ENCODE assay signal across 11 cellular contexts in genomic region chr3:162719684-162720341, GRCh38.
DNase-seq lines count a peak whose midpoint lies in the region; ATAC-seq and TF ChIP-seq lines count a peak whose summit lies in the region.
"Had no signal": no experiment of that assay in that cellular context is flagged by ENCODE, and none has a peak within 500 bp of the region (broad histone marks: within the 10 kb centered on the region; RNA-seq: fewer than 3 reads in every experiment).

No MANE protein-coding gene starts in this region.

- TF ChIP-seq POLR2A in right lobe of liver (IDR thresholded peaks at IDR 0.05) = no peak
- TF ChIP-seq POLR2A in spleen (IDR thresholded peaks at IDR 0.05) = no peak

- H4K20me1 ChIP-seq in mammary epithelial cell (ENCODE audit: insufficient read depth, low read length) = no peaks in the 10 kb centered on the region

- H3K36me3 Mint-ChIP-seq in Calu3 (ENCODE audit: insufficient read depth, unreplicated experiment) = no peaks in the 10 kb centered on the region
- H3K36me3 Mint-ChIP-seq: brain; naive thymus-derived CD8-positive, alpha-beta T cell had no signal

- DNase-seq in Calu3 (peak; percentile 38), LHCN-M2 (ENCODE audit: low read depth) (peak; percentile 98), mammary epithelial cell (peak; percentile 67), lung (ENCODE audit: low spot score) (no peak), right lobe of liver (no peak), spleen (no peak), KBM-7 (no peak), NCI-H2107 treated with DMSO at 0.1 percent for 48 hours (lab: John Stamatoyannopoulos, UW; ENCODE audit: unreplicated experiment) (no peak)
- DNase-seq: activated CD8-positive, alpha-beta memory T cell treated with anti-CD3 and anti-CD28 coated beads for 24 hours; naive thymus-derived CD8-positive, alpha-beta T cell had no signal

- CTCF ChIA-PET in Calu3 (lab: Charles Lee) = interaction anchor here (0.7 to 1.0 kb wide), 2 partner anchors 10 to 814 kb away, joined by 3 read pairs; no protein-coding TSS in a partner anchor
- CTCF ChIA-PET in mammary epithelial cell (lab: Charles Lee; ENCODE audit: low non-redundant PET) = no interaction called here

- H3K79me2 ChIP-seq in mammary epithelial cell (ENCODE audit: insufficient read depth, low read length) = no peaks in the 10 kb centered on the region

- no peak overlapping the region for H3K27ac Mint-ChIP-seq in Calu3 (ENCODE audit: unreplicated experiment)
- H3K27ac Mint-ChIP-seq: brain; naive thymus-derived CD8-positive, alpha-beta T cell had no signal

- H3K9me3 ChIP-seq in mammary epithelial cell (replicated peaks; ENCODE audit: insufficient read depth, low read length) (no peaks in the 10 kb centered on the region), lung (ENCODE audit: control insufficient read depth in 2 of 2, insufficient read depth in 1 of 2, low read length in 1 of 2) (no peaks in the 10 kb centered on the region), right lobe of liver (no peaks in the 10 kb centered on the region), spleen (peaks cover 0 to 5% (median 0%) of the 10 kb centered on the region in 8 donors)

- no peak overlapping the region for H2AFZ ChIP-seq in mammary epithelial cell (ENCODE audit: low read depth, low read length)

- intact Hi-C loops in Calu3 (cut with micrococcal nuclease; ENCODE audit: unreplicated experiment) = loop anchor here (10.0 kb wide), 1 partner anchor 425 kb away; no protein-coding TSS in a partner anchor
- intact Hi-C loops in mammary epithelial cell (cut with micrococcal nuclease) = no loop called here
- intact Hi-C loops in right lobe of liver (cut with DNase I) = no loop called here
- intact Hi-C loops in spleen (cut with DNase I; ENCODE audit: low total_unique reads) = no loop called here

- in situ Hi-C loops in mammary epithelial cell (cut with MboI; ENCODE audit: low sequenced_read_pairs in 2 of 2) (no loop called here), KBM-7 (cut with MboI; ENCODE audit: low pct_unique_long_range_greater_than_20kb, low sequenced_read_pairs) (no loop called here)

- H3K27ac ChIP-seq in mammary epithelial cell (ENCODE audit: insufficient read depth, low read depth, low read length) = no peak overlapping the region
- H3K27ac ChIP-seq in lung (ENCODE audit: low read depth in 1 of 2, low read length in 1 of 2) = no peak overlapping the region
- H3K27ac ChIP-seq in right lobe of liver = no peak overlapping the region
- no peak overlapping the region for H3K27ac ChIP-seq in spleen

- H3K27me3 ChIP-seq in mammary epithelial cell (ENCODE audit: insufficient read depth, low read length) (no peaks in the 10 kb centered on the region), lung (ENCODE audit: control insufficient read depth, insufficient read depth) (no peaks in the 10 kb centered on the region), right lobe of liver (no peaks in the 10 kb centered on the region), spleen (replicated peaks in 1 of 7) (no peaks in the 10 kb centered on the region)

- no peak overlapping the region for H3K4me3 ChIP-seq in mammary epithelial cell (replicated peaks in 1 of 3; ENCODE audit: insufficient read depth in 1 of 3, low read depth in 2 of 3, low read length in 3 of 3)
- no peak overlapping the region for H3K4me3 ChIP-seq in lung
- no peak overlapping the region for H3K4me3 ChIP-seq in right lobe of liver
- no peak overlapping the region for H3K4me3 ChIP-seq in spleen

- H3K4me1 Mint-ChIP-seq in Calu3 (ENCODE audit: low read depth, unreplicated experiment) = no peaks in the 10 kb centered on the region
- H3K4me1 Mint-ChIP-seq: naive thymus-derived CD8-positive, alpha-beta T cell had no signal

- H3K4me2 ChIP-seq in mammary epithelial cell (ENCODE audit: insufficient read depth, low read depth, low read length) = no peak overlapping the region

- dilution Hi-C loops in mammary epithelial cell (cut with HindIII; ENCODE audit: low sequenced_read_pairs) = no loop called here

- H3K9ac ChIP-seq in mammary epithelial cell (ENCODE audit: insufficient read depth, low read length) = no peak overlapping the region

- no peaks in the 10 kb centered on the region for H3K36me3 ChIP-seq in mammary epithelial cell (ENCODE audit: insufficient read depth, low read length)
- no peaks in the 10 kb centered on the region for H3K36me3 ChIP-seq in lung (ENCODE audit: control insufficient read depth in 2 of 2, insufficient read depth in 2 of 2, low read length in 2 of 2)
- no peaks in the 10 kb centered on the region for H3K36me3 ChIP-seq in right lobe of liver
- H3K36me3 ChIP-seq in spleen = no peaks in the 10 kb centered on the region

- ATAC-seq in lung (ENCODE audit: insufficient read depth, low FRiP score) (peak; percentile 69), right lobe of liver (no peak)
- ATAC-seq: naive thymus-derived CD8-positive, alpha-beta T cell had no signal

- TF ChIP-seq CTCF in Calu3 (IDR thresholded peaks at IDR 0.05; ENCODE audit: unreplicated experiment) = no peak
- no peak for TF ChIP-seq CTCF in mammary epithelial cell (conservative IDR thresholded peaks at IDR 0.05 in 1 of 2, IDR thresholded peaks at IDR 0.05 in 1 of 2; ENCODE audit: extremely low read depth in 1 of 2, insufficient read depth in 1 of 2, low read depth in 1 of 2, low read length in 2 of 2)
- no peak for TF ChIP-seq CTCF in lung (IDR thresholded peaks at IDR 0.05; ENCODE audit: control extremely low read depth, extremely low read depth)
- TF ChIP-seq CTCF in right lobe of liver (IDR thresholded peaks at IDR 0.05) = no peak
- no peak for TF ChIP-seq CTCF in spleen (IDR thresholded peaks at IDR 0.05 in 8 of 11, conservative IDR thresholded peaks at IDR 0.05 in 3 of 11)

- no TSS peak for BruUV-seq in Calu3 (replicated peaks; lab: Mats Ljungman, UMichigan)
- no TSS peak for BruUV-seq in mammary epithelial cell (replicated peaks; lab: Mats Ljungman, UMichigan)

- H3K4me1 ChIP-seq in mammary epithelial cell (ENCODE audit: insufficient read depth, low read length) (no peaks in the 10 kb centered on the region), lung (ENCODE audit: control insufficient read depth in 2 of 2, insufficient read depth in 2 of 2, low read length in 2 of 2) (no peaks in the 10 kb centered on the region), right lobe of liver (no peaks in the 10 kb centered on the region), spleen (no peaks in the 10 kb centered on the region)

- no peaks in the 10 kb centered on the region for H3K27me3 Mint-ChIP-seq in Calu3 (ENCODE audit: unreplicated experiment)
- H3K27me3 Mint-ChIP-seq: brain; naive thymus-derived CD8-positive, alpha-beta T cell had no signal

- no peaks in the 10 kb centered on the region for H3K9me3 Mint-ChIP-seq in Calu3 (ENCODE audit: low read depth, unreplicated experiment)
- H3K9me3 Mint-ChIP-seq: brain; naive thymus-derived CD8-positive, alpha-beta T cell had no signal

- H3K4me3 Mint-ChIP-seq in Calu3 (ENCODE audit: low read depth, unreplicated experiment) = no peak overlapping the region
- H3K4me3 Mint-ChIP-seq: brain; naive thymus-derived CD8-positive, alpha-beta T cell had no signal

Comparison
In these comparisons a context has a peak if more than half of its experiments do, and no peak if none do; other contexts are left out.
1. DNase-seq: peak in Calu3 (single experiment), LHCN-M2 (single experiment) and mammary epithelial cell (single experiment); none in lung (single experiment), right lobe of liver (0 of 3), spleen (single experiment), KBM-7 (single experiment) and NCI-H2107 treated with DMSO at 0.1 percent for 48 hours (single experiment).